ENCODE assay signal across 27 cellular contexts in the genomic region with DNA sequence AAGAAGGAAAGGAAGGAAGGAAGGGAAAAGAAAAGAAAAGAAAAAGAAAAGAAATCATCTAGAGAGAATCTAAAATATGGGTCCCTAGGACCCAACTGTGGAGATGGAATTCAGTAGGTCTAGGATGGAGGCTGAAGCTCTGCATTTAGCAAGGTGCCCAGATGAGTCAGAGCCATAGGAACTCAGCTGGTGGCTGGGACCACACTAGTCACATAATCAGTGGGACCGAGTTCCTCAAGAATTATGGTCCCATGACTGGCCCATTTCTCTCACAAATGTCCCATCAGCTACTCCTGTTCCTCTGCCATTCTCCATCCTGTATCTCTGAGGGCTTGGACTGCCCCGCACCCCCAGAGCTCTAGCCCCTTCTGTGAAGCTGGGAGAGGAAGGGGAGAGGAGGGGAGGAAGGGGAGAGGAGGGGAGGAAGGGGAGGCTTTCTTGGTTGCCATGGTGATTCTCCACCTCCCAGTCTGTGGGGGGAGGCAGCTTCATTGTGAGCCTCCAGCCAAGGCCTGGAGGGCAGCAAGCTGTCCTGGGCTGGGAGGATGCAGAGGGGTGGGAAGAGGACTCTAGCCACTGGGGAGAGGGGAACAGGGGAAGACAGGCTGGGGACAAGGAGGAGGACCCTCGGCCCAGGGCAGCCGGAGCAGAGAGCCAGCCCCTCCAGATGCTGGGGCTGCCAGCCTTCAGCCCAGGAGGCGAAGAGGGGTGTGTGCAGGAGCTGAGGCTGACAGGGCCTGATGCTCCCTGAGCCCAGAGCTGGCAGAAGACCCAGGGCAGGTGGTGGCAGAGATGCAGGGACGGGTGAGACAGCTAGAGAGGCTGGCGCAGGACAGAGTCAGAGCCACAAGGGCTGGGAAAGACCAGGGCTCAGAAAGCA. TPM values are rescaled to one million over a fixed set of nuclear protein-coding genes. Genes with fewer than 3 reads are reported as not detected.
DNase-seq lines count a peak whose midpoint lies in the region; ATAC-seq, FAIRE-seq and TF ChIP-seq lines count a peak whose summit lies in the region.
"Had no signal": no experiment of that assay in that cellular context is flagged by ENCODE, and none has a peak within 500 bp of the region (broad histone marks: within the 10 kb centered on the region; RNA-seq: fewer than 3 reads in every experiment).

No MANE protein-coding gene starts in this region.

- peaks cover 7% of the 10 kb centered on the region for H3K9me3 Mint-ChIP-seq in astrocyte (ENCODE audit: unreplicated experiment)
- H3K9me3 Mint-ChIP-seq: activated CD4-positive, alpha-beta T cell treated with anti-CD3 and anti-CD28 coated beads, Interleukin-2, amount 10 ng/mL, durations not matched to agents 7 days and 5 days; activated naive CD8-positive, alpha-beta T cell treated with anti-CD3 and anti-CD28 coated beads for 36 hours; activated T-helper 17 cell treated with anti-CD3 and anti-CD28 coated beads, Interleukin-2, amount 50 U/mL, for 72 hours; memory B cell; naive B cell had no signal

- ATAC-seq in A549: peak in 1 of 2 experiments; percentile 14; a peak in 2 of 6 replicates
- no peak for ATAC-seq in GM19467 (IDR thresholded peaks at IDR 0.05; ENCODE audit: unreplicated experiment)
- ATAC-seq in GM18909 (IDR thresholded peaks at IDR 0.05; ENCODE audit: poor library complexity, unreplicated experiment): no peak
- no peak for ATAC-seq in HG02852 (IDR thresholded peaks at IDR 0.05; ENCODE audit: unreplicated experiment)
- ATAC-seq: activated T-helper 17 cell treated with anti-CD3 and anti-CD28 coated beads, Interleukin-2, amount 50 U/mL, for 72 hours had no signal

- TF ChIP-seq POLR2A in A549 (IDR thresholded peaks at IDR 0.05; ENCODE audit: low read length): no peak

- WGBS in A549 (ENCODE audit: missing lambda C conversion rate): 79% methylated on average over 7 of the region's 7 CpGs

- H2AFZ ChIP-seq in astrocyte (ENCODE audit: low read depth, low read length): no peak overlapping the region

- H3K4me2 ChIP-seq in A549 (no peak overlapping the region), astrocyte (ENCODE audit: low read length) (no peak overlapping the region)

- no peaks in the 10 kb centered on the region for H3K79me2 ChIP-seq in astrocyte (ENCODE audit: insufficient read depth, low read length)

- no peaks in the 10 kb centered on the region for H4K20me1 ChIP-seq in astrocyte (ENCODE audit: insufficient read depth, low read length)

- FAIRE-seq in A549 (lab: Jason Lieb, UNC) (no peak), astrocyte (lab: Jason Lieb, UNC) (no peak)
- FAIRE-seq: D721Med, kidney, TTC549 had no signal

- peaks cover 21% of the 10 kb centered on the region for H3K27me3 Mint-ChIP-seq in astrocyte (ENCODE audit: low read depth, unreplicated experiment)

- TF ChIP-seq EP300 in A549 (IDR thresholded peaks at IDR 0.05): no peak

- CTCF ChIA-PET in A549 (lab: Yijun Ruan, JAX): interaction anchor here (0.7 to 1.8 kb wide), 3 partner anchors 24 to 335 kb away, joined by 3 to 7 read pairs (median 4); no protein-coding TSS in a partner anchor

- DNase-seq in A549 (ENCODE audit: low read depth in 1 of 2, low spot score in 1 of 2) (no peak), H7 (peak; percentile 59), astrocyte (ENCODE audit: low read depth) (no peak), kidney tubule cell (ENCODE audit: low spot score) (peak; percentile 58), epidermal melanocyte (ENCODE audit: insufficient read length, low spot score) (no peak)
- DNase-seq: activated CD4-positive, alpha-beta T cell treated with anti-CD3 and anti-CD28 coated beads, Interleukin-2, amount 10 ng/mL, durations not matched to agents 7 days and 5 days; activated naive CD8-positive, alpha-beta T cell treated with anti-CD3 and anti-CD28 coated beads for 36 hours; dermis blood vessel endothelial cell; foreskin fibroblast; GDM1; kidney; naive B cell; ovary; right cardiac atrium; SHP77; stimulated activated CD8-positive, alpha-beta memory T cell treated with anti-CD3 and anti-CD28 coated beads, Interleukin-4, amount 100 ng/mL, for 48 hours had no signal

- no peak for TF ChIP-seq RAD21 in A549 (conservative IDR thresholded peaks at IDR 0.05 in 1 of 2, IDR thresholded peaks at IDR 0.05 in 1 of 2)

- peaks cover 25% of the 10 kb centered on the region for H3K4me1 Mint-ChIP-seq in astrocyte (ENCODE audit: low read depth, unreplicated experiment)
- H3K4me1 Mint-ChIP-seq: activated CD4-positive, alpha-beta T cell treated with anti-CD3 and anti-CD28 coated beads, Interleukin-2, amount 10 ng/mL, durations not matched to agents 7 days and 5 days; activated naive CD8-positive, alpha-beta T cell treated with anti-CD3 and anti-CD28 coated beads for 36 hours; activated T-helper 17 cell treated with anti-CD3 and anti-CD28 coated beads, Interleukin-2, amount 50 U/mL, for 72 hours; CD14-positive monocyte; memory B cell; naive B cell had no signal

- no peaks in the 10 kb centered on the region for H3K27me3 ChIP-seq in H7 (ENCODE audit: control insufficient read depth, insufficient read depth, low read length)
- H3K27me3 ChIP-seq in astrocyte (ENCODE audit: insufficient read depth, low read length): no peaks in the 10 kb centered on the region
- H3K27me3 ChIP-seq: ovary had no signal

- H3K27ac ChIP-seq in A549 (peak overlapping the region; percentile 4 to 73; a peak in 4 of 6 replicates), astrocyte (ENCODE audit: low read depth, low read length) (no peak overlapping the region)
- H3K27ac ChIP-seq: epithelial cell of prostate, ovary had no signal

- H3K4me1 ChIP-seq in A549: peaks cover 12% of the 10 kb centered on the region
- H3K4me1 ChIP-seq in astrocyte (ENCODE audit: insufficient read depth, low read length): peaks cover 17% of the 10 kb centered on the region

- POLR2A ChIA-PET in A549 (lab: Yijun Ruan, JAX): interaction anchor here (0.6 kb wide), 1 partner anchor 35 kb away, joined by 3 read pairs; no protein-coding TSS in a partner anchor

- no peaks in the 10 kb centered on the region for H3K9me3 ChIP-seq in A549
- H3K9me3 ChIP-seq in astrocyte (ENCODE audit: insufficient read depth, low read depth, low read length): no peaks in the 10 kb centered on the region
- H3K9me3 ChIP-seq: ovary had no signal

- no peak overlapping the region for H3K9ac ChIP-seq in astrocyte (ENCODE audit: low read length)

- peak overlapping the region; percentile 91 for H3K27ac Mint-ChIP-seq in astrocyte (ENCODE audit: unreplicated experiment)
- H3K27ac Mint-ChIP-seq: activated CD4-positive, alpha-beta T cell treated with anti-CD3 and anti-CD28 coated beads, Interleukin-2, amount 10 ng/mL, durations not matched to agents 7 days and 5 days; activated naive CD8-positive, alpha-beta T cell treated with anti-CD3 and anti-CD28 coated beads for 36 hours; activated T-helper 17 cell treated with anti-CD3 and anti-CD28 coated beads, Interleukin-2, amount 50 U/mL, for 72 hours; CD14-positive monocyte; memory B cell; naive B cell had no signal

- H3K36me3 ChIP-seq in H7 (replicated peaks; ENCODE audit: control insufficient read depth, insufficient read depth, low read length) (no peaks in the 10 kb centered on the region), astrocyte (ENCODE audit: insufficient read depth, low read length) (no peaks in the 10 kb centered on the region)
- H3K36me3 ChIP-seq: ovary had no signal

- TF ChIP-seq CTCF in A549 (IDR thresholded peaks at IDR 0.05) (no peak), astrocyte (IDR thresholded peaks at IDR 0.05; ENCODE audit: insufficient read depth, low read depth, low read length) (no peak)

- H3K4me3 Mint-ChIP-seq in astrocyte (ENCODE audit: unreplicated experiment): peak overlapping the region; percentile 20
- H3K4me3 Mint-ChIP-seq: activated CD4-positive, alpha-beta T cell treated with anti-CD3 and anti-CD28 coated beads, Interleukin-2, amount 10 ng/mL, durations not matched to agents 7 days and 5 days; activated naive CD8-positive, alpha-beta T cell treated with anti-CD3 and anti-CD28 coated beads for 36 hours; activated T-helper 17 cell treated with anti-CD3 and anti-CD28 coated beads, Interleukin-2, amount 50 U/mL, for 72 hours; CD14-positive monocyte; memory B cell; naive B cell had no signal

- H3K4me3 ChIP-seq in A549: no peak overlapping the region
- no peak overlapping the region for H3K4me3 ChIP-seq in H7 (ENCODE audit: insufficient read depth, low read depth, low read length)
- H3K4me3 ChIP-seq in astrocyte (ENCODE audit: insufficient read depth, low read depth, low read length): no peak overlapping the region
- H3K4me3 ChIP-seq: ovary had no signal

- H3K36me3 Mint-ChIP-seq in astrocyte (ENCODE audit: low read depth, unreplicated experiment): peaks cover 2% of the 10 kb centered on the region
- H3K36me3 Mint-ChIP-seq: activated naive CD8-positive, alpha-beta T cell treated with anti-CD3 and anti-CD28 coated beads for 36 hours; CD14-positive monocyte; memory B cell; naive B cell had no signal

TF ChIP-seq in A549, 52 proteins besides CTCF, POLR2A, EP300 and RAD21 (continues in another document):
- no peak for TF ChIP-seq MYC (IDR thresholded peaks at IDR 0.05; ENCODE audit: borderline replicate concordance, low read length)
- TF ChIP-seq CBX8 (IDR thresholded peaks at IDR 0.05): no peak
- TF ChIP-seq CBX2 (IDR thresholded peaks at IDR 0.05; ENCODE audit: borderline replicate concordance, low read depth): no peak
- TF ChIP-seq BHLHE40 (IDR thresholded peaks at IDR 0.05; ENCODE audit: low read depth, low read length): no peak
- TF ChIP-seq ZSCAN20 (CRISPR knock-in tag; IDR thresholded peaks at IDR 0.05): no peak
- TF ChIP-seq MAZ (IDR thresholded peaks at IDR 0.05; ENCODE audit: borderline replicate concordance, low read depth, low read length): no peak
- no peak for TF ChIP-seq HOXB13 (CRISPR knock-in tag; IDR thresholded peaks at IDR 0.05; ENCODE audit: low read depth)
- TF ChIP-seq HEYL (CRISPR knock-in tag; IDR thresholded peaks at IDR 0.05): no peak
- TF ChIP-seq JUNB (IDR thresholded peaks at IDR 0.05): no peak
- no peak for TF ChIP-seq FOXS1 (CRISPR knock-in tag; IDR thresholded peaks at IDR 0.05)

RNA-seq across cellular contexts. Expression of a gene that starts 37.8 kb away (rescaled TPM):
- 0.53 and 0.61 TPM in 2 replicates for polyA plus RNA-seq in A549 (2011; rRNA removed)
- 0.95 and 0.96 TPM in 2 replicates for polyA plus RNA-seq in A549 (2012; cell fraction: cytosol; rRNA removed)
- 1.4 and 2.1 TPM in 2 replicates for polyA plus RNA-seq in A549 (2012; cell fraction: nucleus; rRNA removed)
- polyA plus RNA-seq in A549 (2017; fragmentation: RNase III; extraction: RNeasy Plus Mini Kit Qiagen cat#74134 plus additional on column Dnase treatment): 1.5 to 2.2 TPM (median 2.2 TPM) in 3 replicates
- polyA minus RNA-seq in A549 (2011; rRNA and poly(A)+ RNA removed): 0.17 and 0.24 TPM in 2 replicates
- 14.2 and 23.1 TPM in 2 replicates for total RNA-seq in H7 (2014; rRNA removed; shearing (Covaris generic))
- 10.8 and 11.8 TPM in 2 replicates for total RNA-seq in astrocyte
- total RNA-seq: activated CD4-positive, alpha-beta T cell treated with anti-CD3 and anti-CD28 coated beads, Interleukin-2, amount 10 ng/mL, durations not matched to agents 7 days and 5 days; right cardiac atrium; subcutaneous adipose tissue had no signal
- polyA plus RNA-seq: AG04450, CD14-positive monocyte, right cardiac atrium had no signal

RNA-seq across cellular contexts. Expression of a gene that starts 49.3 kb away (rescaled TPM):
- polyA plus RNA-seq in A549 (2011; rRNA removed) (51.9 and 63.8 TPM in 2 replicates), A549 (2017; fragmentation: RNase III; extraction: RNeasy Plus Mini Kit Qiagen cat#74134 plus additional on column Dnase treatment) (120 to 124 TPM (median 120 TPM) in 3 replicates)
- polyA plus RNA-seq in A549 (2012; cell fraction: cytosol; rRNA removed): 39.1 and 39.6 TPM in 2 replicates
- polyA plus RNA-seq in A549 (2012; cell fraction: nucleus; rRNA removed): 36.4 and 63.6 TPM in 2 replicates
- polyA minus RNA-seq in A549 (2011; rRNA and poly(A)+ RNA removed): 44.7 and 51.9 TPM in 2 replicates
- total RNA-seq in H7 (2014; rRNA removed; shearing (Covaris generic)): 65.4 and 74.7 TPM in 2 replicates
- 47.1 and 49.1 TPM in 2 replicates for total RNA-seq in astrocyte

Comparison
In these comparisons a context has a peak if more than half of its experiments do, and no peak if none do; other contexts are left out.
1. DNase-seq: peak in H7 (single experiment) and kidney tubule cell (single experiment); none in A549 (0 of 2), astrocyte (single experiment) and epidermal melanocyte (single experiment).